ENCODE assay signal across 1 cellular context in genomic region chr15:79595271-79595670, GRCh38.
TF ChIP-seq lines count a peak whose summit lies in the region.

No MANE protein-coding gene starts in this region.

TF ChIP-seq in K562, 482 proteins besides CTCF, POLR2A, EP300 and RAD21 (continued from another document):
- TF ChIP-seq GTF2B (IDR thresholded peaks at IDR 0.05; ENCODE audit: extremely low read depth, insufficient read length) (no peak), ZBTB17 (CRISPR knock-in tag; IDR thresholded peaks at IDR 0.05) (no peak), CBX8 (IDR thresholded peaks at IDR 0.05; ENCODE audit: borderline replicate concordance, extremely low read depth, low read depth, low read length, poor library complexity, severe bottlenecking) (no peak), MAFG (tag; conservative IDR thresholded peaks at IDR 0.05) (no peak), ZNF511 (CRISPR knock-in tag; IDR thresholded peaks at IDR 0.05) (no peak), ZBTB2 (IDR thresholded peaks at IDR 0.05) (no peak), ZBTB40 (IDR thresholded peaks at IDR 0.05) (no peak), ZBTB40 (CRISPR knock-in tag; IDR thresholded peaks at IDR 0.05) (no peak), PURB (CRISPR knock-in tag; IDR thresholded peaks at IDR 0.05; ENCODE audit: low read depth) (no peak), FOXP4 (CRISPR knock-in tag; IDR thresholded peaks at IDR 0.05; ENCODE audit: borderline replicate concordance) (no peak), MITF (IDR thresholded peaks at IDR 0.05) (no peak)
